In genomic region chr7:98354511-98355249, GRCh38 we compare ENCODE assay signal across 1 cellular context.
TF ChIP-seq lines count a peak whose summit lies in the region.

No MANE protein-coding gene starts in this region.

TF ChIP-seq in A549, 52 proteins besides CTCF, POLR2A, EP300 and RAD21 (continued from another document):
- TF ChIP-seq BCL3 (IDR thresholded peaks at IDR 0.05) (peak; percentile 61; the same call in 1 of the 3 replicates), ZC3H11A (IDR thresholded peaks at IDR 0.05) (no peak), TFCP2L1 (CRISPR knock-in tag; IDR thresholded peaks at IDR 0.05) (0 out of 2 replicates have a peak, but pooled peaks have one; percentile 5), SMC3 (IDR thresholded peaks at IDR 0.05) (peak; percentile 33; the same call in 1 of the 3 replicates), JUNB (IDR thresholded peaks at IDR 0.05) (peak; percentile 85)
